ENCODE assay signal across 23 cellular contexts in the genomic region with DNA sequence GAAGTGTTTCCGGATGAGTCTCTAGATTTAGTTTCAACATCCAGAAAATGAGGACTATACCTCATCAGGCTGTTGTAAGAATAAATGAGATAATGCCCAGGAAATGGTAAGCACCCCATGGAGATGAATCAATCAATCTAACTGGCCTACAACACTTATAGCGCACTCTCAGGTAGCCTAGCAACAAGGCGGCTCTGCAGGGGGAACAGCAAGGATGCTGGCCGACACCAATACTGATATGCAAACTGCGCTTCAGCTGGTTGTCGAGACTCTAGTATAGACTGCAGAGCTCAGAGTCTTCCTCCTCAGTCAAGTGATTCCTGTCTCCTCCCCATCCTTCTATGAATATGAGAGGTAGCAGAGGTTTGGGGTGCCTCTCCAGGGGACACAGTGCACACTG.
"Had no signal": no experiment of that assay in that cellular context is flagged by ENCODE, and none has a peak within 500 bp of the region (broad histone marks: within the 10 kb centered on the region; RNA-seq: fewer than 3 reads in every experiment).

No MANE protein-coding gene starts in this region.

- H2AFZ ChIP-seq: parathyroid adenoma had no signal

- H3K27me3 ChIP-seq: esophagus squamous epithelium, gastrocnemius medialis, right lobe of liver, upper lobe of left lung had no signal

- H3K79me2 ChIP-seq: parathyroid adenoma had no signal

- H3K36me3 ChIP-seq: esophagus squamous epithelium, gastrocnemius medialis, right lobe of liver, thoracic aorta, upper lobe of left lung had no signal

- H3K9me3 ChIP-seq: esophagus squamous epithelium, gastrocnemius medialis, right lobe of liver, thoracic aorta, upper lobe of left lung had no signal

- DNase-seq: activated CD4-positive, alpha-beta memory T cell treated with anti-CD3 and anti-CD28 coated beads for 36 hours; activated CD4-positive, alpha-beta T cell treated with anti-CD3 and anti-CD28 coated beads for 4 hours; activated CD4-positive, CD25-positive, alpha-beta regulatory T cell; activated naive CD4-positive, alpha-beta T cell treated with Interleukin-2 at 50 U/mL for 16 hours; activated naive CD8-positive, alpha-beta T cell treated with anti-CD3 and anti-CD28 coated beads, Interleukin-2, amount 10 ng/mL, durations not matched to agents 7 days and 5 days; activated T-cell treated with anti-CD3 and anti-CD28 coated beads, Interleukin-2, amount 50 U/mL, for 48 hours; amniotic stem cell; cerebellar nuclear complex; esophagus squamous epithelium; gastrocnemius medialis; hippocampal formation; left ventricle myocardium superior; mammary epithelial cell; midbrain; nucleus accumbens; right lobe of liver; stimulated activated CD4-positive, alpha-beta T cell treated with anti-CD3 and anti-CD28 coated beads, Interleukin-1b, Interleukin-23, amount 100 ng/mL, for 48 hours; T1000; upper lobe of left lung had no signal

- H3K9ac ChIP-seq: parathyroid adenoma had no signal

- H3K4me1 ChIP-seq: esophagus squamous epithelium, gastrocnemius medialis, parathyroid adenoma, right lobe of liver, upper lobe of left lung had no signal

- H3K27ac ChIP-seq: coronary artery, esophagus squamous epithelium, gastrocnemius medialis, parathyroid adenoma, right lobe of liver, skin epidermis, thoracic aorta, upper lobe of left lung had no signal

- H3K4me3 ChIP-seq: coronary artery, esophagus squamous epithelium, gastrocnemius medialis, right lobe of liver, skin epidermis, thoracic aorta, upper lobe of left lung had no signal
